Comparison of ENCODE assay signal across 8 cellular contexts in genomic region chr6:107459283-107460073, GRCh38. TPM values are rescaled to one million over a fixed set of nuclear protein-coding genes. Genes with fewer than 3 reads are reported as not detected.
DNase-seq lines count a peak whose midpoint lies in the region; ATAC-seq and TF ChIP-seq lines count a peak whose summit lies in the region.

A gene with protein sequence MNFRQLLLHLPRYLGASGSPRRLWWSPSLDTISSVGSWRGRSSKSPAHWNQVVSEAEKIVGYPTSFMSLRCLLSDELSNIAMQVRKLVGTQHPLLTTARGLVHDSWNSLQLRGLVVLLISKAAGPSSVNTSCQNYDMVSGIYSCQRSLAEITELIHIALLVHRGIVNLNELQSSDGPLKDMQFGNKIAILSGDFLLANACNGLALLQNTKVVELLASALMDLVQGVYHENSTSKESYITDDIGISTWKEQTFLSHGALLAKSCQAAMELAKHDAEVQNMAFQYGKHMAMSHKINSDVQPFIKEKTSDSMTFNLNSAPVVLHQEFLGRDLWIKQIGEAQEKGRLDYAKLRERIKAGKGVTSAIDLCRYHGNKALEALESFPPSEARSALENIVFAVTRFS (minus strand): TSS chr6:107459564. CDS start chr6:107459285, 279 bp downstream.

- H3K36me3 Mint-ChIP-seq in activated CD8-positive, alpha-beta memory T cell treated with anti-CD3 and anti-CD28 coated beads, Interleukin-2, amount 10 ng/mL, durations not matched to agents 7 days and 5 days = peaks cover 3% of the 10 kb centered on the region
- no peaks in the 10 kb centered on the region for H3K36me3 Mint-ChIP-seq in endodermal cell (ENCODE audit: low read depth)

- H3K9ac ChIP-seq in HUES48 (ENCODE audit: low read depth, low read length) (peak within 1 kb of the TSS; percentile 71), NT2/D1 (ENCODE audit: insufficient read length, low read depth) (peak within 1 kb of the TSS; percentile 92), endodermal cell (ENCODE audit: extremely low read depth, low read length, poor library complexity, severe bottlenecking) (peak within 1 kb of the TSS; percentile 84)

- peak within 1 kb of the TSS; percentile 90 for H3K4me3 Mint-ChIP-seq in activated CD8-positive, alpha-beta memory T cell treated with anti-CD3 and anti-CD28 coated beads, Interleukin-2, amount 10 ng/mL, durations not matched to agents 7 days and 5 days
- peak within 1 kb of the TSS; percentile 95 for H3K4me3 Mint-ChIP-seq in endodermal cell

- H3K27me3 Mint-ChIP-seq in activated CD8-positive, alpha-beta memory T cell treated with anti-CD3 and anti-CD28 coated beads, Interleukin-2, amount 10 ng/mL, durations not matched to agents 7 days and 5 days = no peaks in the 10 kb centered on the region
- no peaks in the 10 kb centered on the region for H3K27me3 Mint-ChIP-seq in endodermal cell (ENCODE audit: insufficient read depth)

- peak; percentile 95 for ATAC-seq in GM21390 (IDR thresholded peaks at IDR 0.05; ENCODE audit: unreplicated experiment)
- peak; percentile 97 for ATAC-seq in activated CD8-positive, alpha-beta memory T cell treated with anti-CD3 and anti-CD28 coated beads, Interleukin-2, amount 10 ng/mL, durations not matched to agents 7 days and 5 days

- H3K4me1 Mint-ChIP-seq in activated CD8-positive, alpha-beta memory T cell treated with anti-CD3 and anti-CD28 coated beads, Interleukin-2, amount 10 ng/mL, durations not matched to agents 7 days and 5 days = peaks cover 11% of the 10 kb centered on the region
- H3K4me1 Mint-ChIP-seq in endodermal cell = peaks cover 4% of the 10 kb centered on the region

- H3K27me3 ChIP-seq in HUES48 (ENCODE audit: control insufficient read depth, insufficient read depth, low read length) (no peaks in the 10 kb centered on the region), NT2/D1 (ENCODE audit: insufficient read depth, insufficient read length) (no peaks in the 10 kb centered on the region), endodermal cell (ENCODE audit: control insufficient read depth, insufficient read depth, low read length, poor library complexity, severe bottlenecking) (no peaks in the 10 kb centered on the region)

- 2 to 3% methylated on average over 22 to 46 of the region's 46 CpGs for WGBS in endodermal cell (ENCODE audit: insufficient coverage in 1 of 2, insufficient read length in 1 of 2), 2 experiments

- H3K4me1 ChIP-seq in HUES48 (ENCODE audit: control insufficient read depth, insufficient read depth, low read length) (peaks cover 5% of the 10 kb centered on the region; the same call in 1 of the 2 replicates), NT2/D1 (ENCODE audit: insufficient read depth, insufficient read length) (no peaks in the 10 kb centered on the region), endodermal cell (ENCODE audit: control insufficient read depth, insufficient read depth, low read length) (no peaks in the 10 kb centered on the region)

- CTCF ChIA-PET in activated CD8-positive, alpha-beta memory T cell treated with anti-CD3 and anti-CD28 coated beads, Interleukin-2, amount 10 ng/mL, durations not matched to agents 7 days and 5 days (lab: Charles Lee) = interaction anchor here (0.6 to 3.1 kb wide), 17 partner anchors 24 to 215 kb away, joined by 3 to 18 read pairs (median 4); no protein-coding TSS in a partner anchor

- H3K27ac Mint-ChIP-seq in activated CD8-positive, alpha-beta memory T cell treated with anti-CD3 and anti-CD28 coated beads, Interleukin-2, amount 10 ng/mL, durations not matched to agents 7 days and 5 days = peak within 1 kb of the TSS; percentile 96
- H3K27ac Mint-ChIP-seq in endodermal cell = peak within 1 kb of the TSS; percentile 96

- H3K27ac ChIP-seq in HUES48 (ENCODE audit: low read depth, low read length) (peak within 1 kb of the TSS; percentile 82), endodermal cell (ENCODE audit: low read depth, low read length) (peak within 1 kb of the TSS; percentile 74)

- peak; percentile 82 for TF ChIP-seq CTCF in endodermal cell (conservative IDR thresholded peaks at IDR 0.05)

- H3K9me3 Mint-ChIP-seq in activated CD8-positive, alpha-beta memory T cell treated with anti-CD3 and anti-CD28 coated beads, Interleukin-2, amount 10 ng/mL, durations not matched to agents 7 days and 5 days (ENCODE audit: low read depth) = no peaks in the 10 kb centered on the region
- H3K9me3 Mint-ChIP-seq in endodermal cell = no peaks in the 10 kb centered on the region

- H3K36me3 ChIP-seq in HUES48 (ENCODE audit: control insufficient read depth, insufficient read depth, low read length) (no peaks in the 10 kb centered on the region), NT2/D1 (ENCODE audit: insufficient read depth, insufficient read length, low read length) (no peaks in the 10 kb centered on the region), endodermal cell (ENCODE audit: control insufficient read depth, insufficient read depth, low read length) (no peaks in the 10 kb centered on the region)

- no peaks in the 10 kb centered on the region for H3K9me3 ChIP-seq in HUES48 (ENCODE audit: control insufficient read depth, insufficient read depth, low read length)
- no peaks in the 10 kb centered on the region for H3K9me3 ChIP-seq in NT2/D1 (ENCODE audit: insufficient read depth, low read length)
- H3K9me3 ChIP-seq in endodermal cell (ENCODE audit: control insufficient read depth, low read length) = no peaks in the 10 kb centered on the region

- DNase-seq in D341Med (ENCODE audit: low spot score) (peak; percentile 96), NT2/D1 (ENCODE audit: low read depth, low spot score) (peak; percentile 86), endodermal cell (peak; percentile 100), mesenteric fat pad (ENCODE audit: low spot score) (peak; percentile 98)
- peak; percentile 99 for DNase-seq in activated CD8-positive, alpha-beta memory T cell treated with anti-CD3 and anti-CD28 coated beads, Interleukin-2, amount 10 ng/mL, durations not matched to agents 7 days and 5 days
- DNase-seq in stimulated activated CD8-positive, alpha-beta memory T cell treated with anti-CD3 and anti-CD28 coated beads, Interleukin-15, amount 100 ng/mL, for 24 hours (ENCODE audit: low read depth) = peak; percentile 87

- peak within 1 kb of the TSS; percentile 89 for H3K4me3 ChIP-seq in HUES48 (ENCODE audit: low read depth, low read length)
- H3K4me3 ChIP-seq in NT2/D1 (ENCODE audit: insufficient read length, low read depth) = peak within 1 kb of the TSS; percentile 95
- peak within 1 kb of the TSS; percentile 99 for H3K4me3 ChIP-seq in endodermal cell (ENCODE audit: low read length)

RNA-seq across cellular contexts. Expression of the gene that starts here (rescaled TPM):
- total RNA-seq in activated CD8-positive, alpha-beta memory T cell treated with anti-CD3 and anti-CD28 coated beads, Interleukin-2, amount 10 ng/mL, durations not matched to agents 7 days and 5 days = 10 to 100 TPM; 13.1 to 16.9 TPM
- total RNA-seq in endodermal cell (10 to 100 TPM in 1 of 2 donors, 1 to 10 TPM in 1; 8.2 to 13.7 TPM), mesenteric fat pad (11.5 TPM)
- 11.3 TPM for polyA plus RNA-seq in endodermal cell (2013, experiment 1 of 2)
- 10.0 TPM for polyA plus RNA-seq in endodermal cell (2013, experiment 2 of 2)

Comparison
In these comparisons a context has a peak if more than half of its experiments do, and no peak if none do; other contexts are left out.
1. Peak in every context shown above with its lines: DNase-seq, ATAC-seq, H3K4me3 ChIP-seq and H3K27ac ChIP-seq.